ENCODE assay signal across 1 cellular context in genomic region chr20:8132015-8132631, GRCh38.
TF ChIP-seq lines count a peak whose summit lies in the region.

Gene PLCB1 (plus strand): TSS chr20:8132266. CDS start chr20:8132652, 386 bp downstream.

TF ChIP-seq in HepG2, 621 proteins besides CTCF, POLR2A, EP300 and RAD21 (continued from another document and continues in another):
- TF ChIP-seq ZNF646 (CRISPR knock-in tag; IDR thresholded peaks at IDR 0.05) (0 out of 2 replicates have a peak, but pooled peaks have one; percentile 59), GATA4 (IDR thresholded peaks at IDR 0.05; ENCODE audit: borderline replicate concordance, low read depth) (no peak), NR2F6 (IDR thresholded peaks at IDR 0.05) (no peak), NR2F6 (CRISPR knock-in tag; IDR thresholded peaks at IDR 0.05) (peak; percentile 82), MYPOP (CRISPR knock-in tag; IDR thresholded peaks at IDR 0.05) (no peak; the same call in 1 of the 2 replicates), ZNF264 (CRISPR knock-in tag; IDR thresholded peaks at IDR 0.05) (no peak), SRSF9 (IDR thresholded peaks at IDR 0.05; ENCODE audit: borderline replicate concordance, insufficient read depth, low read depth, low read length, poor library complexity, severe bottlenecking) (no peak), ZNF331 (CRISPR knock-in tag; IDR thresholded peaks at IDR 0.05) (peak; percentile 83), SNAPC5 (CRISPR knock-in tag; IDR thresholded peaks at IDR 0.05; ENCODE audit: borderline replicate concordance) (0 out of 2 replicates have a peak, but pooled peaks have one; percentile 64), ZC3H13 (CRISPR knock-in tag; IDR thresholded peaks at IDR 0.05) (peak; percentile 83), ZNF552 (CRISPR knock-in tag; IDR thresholded peaks at IDR 0.05; ENCODE audit: borderline replicate concordance) (no peak), GLMP (CRISPR knock-in tag; IDR thresholded peaks at IDR 0.05; ENCODE audit: borderline replicate concordance) (no peak), AFF4 (CRISPR knock-in tag; IDR thresholded peaks at IDR 0.05) (no peak), MAFK (conservative IDR thresholded peaks at IDR 0.05 in 1 of 2, IDR thresholded peaks at IDR 0.05 in 1 of 2; ENCODE audit: low read length in 2 of 2) (no peak), ZNF792 (CRISPR knock-in tag; IDR thresholded peaks at IDR 0.05) (peak; percentile 57; the same call in 1 of the 2 replicates), FOXA3 (CRISPR knock-in tag; IDR thresholded peaks at IDR 0.05) (peak; percentile 61), ZNF75D (CRISPR knock-in tag; IDR thresholded peaks at IDR 0.05; ENCODE audit: borderline replicate concordance) (no peak), TARDBP (CRISPR knock-in tag; IDR thresholded peaks at IDR 0.05) (0 out of 2 replicates have a peak, but pooled peaks have one; percentile 12), PTBP1 (IDR thresholded peaks at IDR 0.05; ENCODE audit: low read depth, low read length, poor library complexity, severe bottlenecking) (peak; percentile 92), ZNF597 (CRISPR knock-in tag; IDR thresholded peaks at IDR 0.05) (no peak), CCDC6 (CRISPR knock-in tag; IDR thresholded peaks at IDR 0.05) (no peak; the same call in none of the 2 replicates), REXO4 (CRISPR knock-in tag; IDR thresholded peaks at IDR 0.05; ENCODE audit: borderline replicate concordance) (no peak), GPN1 (CRISPR knock-in tag; IDR thresholded peaks at IDR 0.05; ENCODE audit: borderline replicate concordance) (no peak), ZBTB3 (CRISPR knock-in tag; IDR thresholded peaks at IDR 0.05; ENCODE audit: borderline replicate concordance, low read depth) (no peak), HES4 (CRISPR knock-in tag; IDR thresholded peaks at IDR 0.05; ENCODE audit: borderline replicate concordance) (peak; percentile 52; the same call in 1 of the 2 replicates), ZNF20 (CRISPR knock-in tag; IDR thresholded peaks at IDR 0.05) (no peak), REST (IDR thresholded peaks at IDR 0.05; ENCODE audit: borderline replicate concordance in 1 of 2, low read depth in 1 of 2, low read length in 2 of 2) (no peak), JUNB (CRISPR knock-in tag; IDR thresholded peaks at IDR 0.05; ENCODE audit: borderline replicate concordance) (no peak), ZNF746 (CRISPR knock-in tag; IDR thresholded peaks at IDR 0.05) (peak; percentile 20; the same call in 1 of the 2 replicates), JUND (CRISPR knock-in tag; IDR thresholded peaks at IDR 0.05) (no peak), NFYB (CRISPR knock-in tag; IDR thresholded peaks at IDR 0.05) (0 out of 2 replicates have a peak, but pooled peaks have one; percentile 27), ZNF891 (CRISPR knock-in tag; IDR thresholded peaks at IDR 0.05) (no peak; the same call in 1 of the 2 replicates), TFE3 (CRISPR knock-in tag; IDR thresholded peaks at IDR 0.05) (peak; percentile 68), ZNF83 (CRISPR knock-in tag; IDR thresholded peaks at IDR 0.05; ENCODE audit: borderline replicate concordance) (no peak), MXD1 (CRISPR knock-in tag; IDR thresholded peaks at IDR 0.05) (peak; percentile 12; the same call in 1 of the 2 replicates), PLSCR1 (CRISPR knock-in tag; IDR thresholded peaks at IDR 0.05; ENCODE audit: borderline replicate concordance) (no peak), RELA (CRISPR knock-in tag; IDR thresholded peaks at IDR 0.05) (peak; percentile 84), ZNF232 (CRISPR knock-in tag; IDR thresholded peaks at IDR 0.05; ENCODE audit: borderline replicate concordance) (no peak), EHMT2 (IDR thresholded peaks at IDR 0.05; ENCODE audit: borderline replicate concordance, low read depth, low read length) (no peak)
